ENCODE assay signal across 1 cellular context in genomic region chr7:38671901-38672559, GRCh38.
TF ChIP-seq lines count a peak whose summit lies in the region.

No MANE protein-coding gene starts in this region.

TF ChIP-seq in GM12878, 131 proteins besides CTCF, POLR2A, EP300 and RAD21 (continued from another document):
- TF ChIP-seq BCLAF1 (IDR thresholded peaks at IDR 0.05) (no peak), ZBTB33 (IDR thresholded peaks at IDR 0.05) (no peak), IKZF2 (IDR thresholded peaks at IDR 0.05) (0 out of 4 replicates have a peak, but pooled peaks of 1 of the 2 experiments have one; percentile 12), NR2F1 (conservative IDR thresholded peaks at IDR 0.05) (no peak), YY1 (IDR thresholded peaks at IDR 0.05; ENCODE audit: low read depth, low read length) (no peak), MEF2B (IDR thresholded peaks at IDR 0.05; ENCODE audit: partially characterized antibody, poor library complexity, severe bottlenecking) (peak; percentile 53), POLR2AphosphoS5 (IDR thresholded peaks at IDR 0.05; ENCODE audit: low read length) (no peak)
